ENCODE assay signal across 17 cellular contexts in the genomic region with DNA sequence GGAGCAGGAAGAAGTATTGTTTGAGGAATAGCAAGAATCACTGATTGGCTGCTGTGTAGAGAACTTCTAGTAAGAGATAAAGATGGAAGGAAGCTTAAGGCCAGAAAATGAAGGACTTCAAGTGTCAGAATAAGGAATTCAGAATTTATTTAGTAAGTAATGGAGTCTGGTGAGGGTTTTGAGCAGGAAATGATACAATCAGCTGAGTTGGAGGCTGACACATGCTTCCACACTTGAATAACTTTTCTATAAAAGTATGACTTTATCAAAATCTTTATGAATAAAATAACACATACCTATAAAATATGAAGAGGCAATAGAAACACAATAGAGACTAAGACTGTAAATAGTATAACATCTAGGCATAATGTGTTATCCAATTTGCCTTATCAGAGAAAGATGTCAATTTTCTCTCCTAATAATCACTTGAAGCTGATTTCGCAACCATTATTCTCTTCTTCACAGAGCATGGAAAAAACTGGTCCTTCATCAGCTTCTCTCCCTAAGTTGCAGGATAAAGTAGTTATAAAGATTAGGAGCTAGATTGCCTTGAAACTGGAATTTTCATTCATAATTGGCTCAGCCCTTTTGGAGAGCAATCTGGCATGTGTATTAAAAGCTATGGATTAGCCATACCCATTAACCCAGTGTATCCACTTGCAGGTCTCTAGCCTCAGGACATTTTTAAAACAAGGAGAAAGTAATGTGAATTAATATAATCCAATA.
DNase-seq lines count a peak whose midpoint lies in the region; ATAC-seq, FAIRE-seq and TF ChIP-seq lines count a peak whose summit lies in the region.
"Had no signal": no experiment of that assay in that cellular context is flagged by ENCODE, and none has a peak within 500 bp of the region (broad histone marks: within the 10 kb centered on the region; RNA-seq: fewer than 3 reads in every experiment).

No MANE protein-coding gene starts in this region.

- H3K4me1 Mint-ChIP-seq in activated B cell treated with CpG ODN at 0.5 μM for 24 hours, result peaks cover 35% of the 10 kb centered on the region
- H3K4me1 Mint-ChIP-seq in activated CD8-positive, alpha-beta memory T cell treated with anti-CD3 and anti-CD28 coated beads, Interleukin-2, amount 10 ng/mL, durations not matched to agents 7 days and 5 days, result no peaks in the 10 kb centered on the region

- no peaks in the 10 kb centered on the region for H3K9me3 Mint-ChIP-seq in activated B cell treated with CpG ODN at 0.5 μM for 24 hours
- no peaks in the 10 kb centered on the region for H3K9me3 Mint-ChIP-seq in activated CD8-positive, alpha-beta memory T cell treated with anti-CD3 and anti-CD28 coated beads, Interleukin-2, amount 10 ng/mL, durations not matched to agents 7 days and 5 days (ENCODE audit: low read depth)

- no peaks in the 10 kb centered on the region for H3K36me3 Mint-ChIP-seq in activated B cell treated with CpG ODN at 0.5 μM for 24 hours (ENCODE audit: low read depth)
- H3K36me3 Mint-ChIP-seq in activated CD8-positive, alpha-beta memory T cell treated with anti-CD3 and anti-CD28 coated beads, Interleukin-2, amount 10 ng/mL, durations not matched to agents 7 days and 5 days, result no peaks in the 10 kb centered on the region

- intact Hi-C loops in activated B cell treated with CpG ODN at 0.5 μM for 24 hours (cut with micrococcal nuclease), result no loop called here

- H3K4me3 ChIP-seq in BE2C (ENCODE audit: low read depth, low read length), result no peak overlapping the region
- H3K4me3 ChIP-seq in HEK293 (ENCODE audit: low read depth, low read length), result no peak overlapping the region
- no peak overlapping the region for H3K4me3 ChIP-seq in WERI-Rb-1 (ENCODE audit: low read depth, low read length)
- H3K4me3 ChIP-seq: MG63, SJCRH30 had no signal

- no peaks in the 10 kb centered on the region for H3K36me3 ChIP-seq in BE2C
- no peaks in the 10 kb centered on the region for H3K36me3 ChIP-seq in HEK293 (ENCODE audit: control insufficient read depth in 2 of 2, insufficient read depth in 1 of 2, low read length in 2 of 2)
- H3K36me3 ChIP-seq in WERI-Rb-1, result no peaks in the 10 kb centered on the region
- H3K36me3 ChIP-seq: MG63, SJCRH30 had no signal

- H3K27me3 ChIP-seq in BE2C, result no peaks in the 10 kb centered on the region
- H3K27me3 ChIP-seq in WERI-Rb-1 (ENCODE audit: insufficient read depth, low read depth, severe bottlenecking), result no peaks in the 10 kb centered on the region
- H3K27me3 ChIP-seq: MG63, SJCRH30 had no signal

- H3K27ac ChIP-seq in HEK293 (ENCODE audit: extremely low read depth, low read depth, low read length), result no peak overlapping the region
- H3K27ac ChIP-seq in WERI-Rb-1, result no peak overlapping the region
- H3K27ac ChIP-seq: HL-60, SJCRH30 had no signal

- POLR2A ChIA-PET in HEK293 (lab: Yijun Ruan, JAX) (no interaction called here), activated B cell treated with CpG ODN at 0.5 μM for 24 hours (lab: Charles Lee) (interaction anchor here (1.0 to 1.2 kb wide), 3 partner anchors 18 to 43 kb away, joined by 3 to 4 read pairs (median 3); no protein-coding TSS in a partner anchor)

- DNase-seq in BE2C, result peak; percentile 13
- no peak for DNase-seq in activated B cell treated with CpG ODN at 0.5 μM for 24 hours
- DNase-seq in WERI-Rb-1, result no peak
- no peak for DNase-seq in activated CD8-positive, alpha-beta memory T cell treated with anti-CD3 and anti-CD28 coated beads, Interleukin-2, amount 10 ng/mL, durations not matched to agents 7 days and 5 days
- DNase-seq in activated CD4-positive, alpha-beta T cell treated with anti-CD3 and anti-CD28 coated beads for 1 hour, result no peak
- DNase-seq: MG63, NCI-H1105 treated with DMSO at 0.1 percent for 48 hours, NCI-H187 treated with DMSO at 0.1 percent for 48 hours, NCI-H446 treated with DMSO at 0.1 percent for 48 hours, NCI-H774, SJCRH30 had no signal

- H3K9me3 ChIP-seq in BE2C (no peaks in the 10 kb centered on the region), HEK293 (ENCODE audit: control insufficient read depth, insufficient read depth, low read depth, low read length) (no peaks in the 10 kb centered on the region), WERI-Rb-1 (ENCODE audit: severe bottlenecking) (no peaks in the 10 kb centered on the region)
- H3K9me3 ChIP-seq: MG63, SJCRH30 had no signal

- no peak overlapping the region for H3K4me3 Mint-ChIP-seq in activated B cell treated with CpG ODN at 0.5 μM for 24 hours
- no peak overlapping the region for H3K4me3 Mint-ChIP-seq in activated CD8-positive, alpha-beta memory T cell treated with anti-CD3 and anti-CD28 coated beads, Interleukin-2, amount 10 ng/mL, durations not matched to agents 7 days and 5 days

- H3K27ac Mint-ChIP-seq in activated B cell treated with CpG ODN at 0.5 μM for 24 hours, result peak overlapping the region; percentile 47
- H3K27ac Mint-ChIP-seq in activated CD8-positive, alpha-beta memory T cell treated with anti-CD3 and anti-CD28 coated beads, Interleukin-2, amount 10 ng/mL, durations not matched to agents 7 days and 5 days, result no peak overlapping the region

- ATAC-seq in activated B cell treated with CpG ODN at 0.5 μM for 24 hours (ENCODE audit: low read depth) (no peak), HG03565 (IDR thresholded peaks at IDR 0.05; ENCODE audit: unreplicated experiment) (no peak)
- ATAC-seq in activated CD8-positive, alpha-beta memory T cell treated with anti-CD3 and anti-CD28 coated beads, Interleukin-2, amount 10 ng/mL, durations not matched to agents 7 days and 5 days, result no peak
- ATAC-seq: HCT116 had no signal

- TF ChIP-seq CTCF in BE2C (IDR thresholded peaks at IDR 0.05; ENCODE audit: low read depth, low read length) (no peak), HEK293 (tag by site-specific recombination; IDR thresholded peaks at IDR 0.05) (no peak), activated B cell treated with CpG ODN at 0.5 μM for 24 hours (IDR thresholded peaks at IDR 0.05) (no peak), WERI-Rb-1 (IDR thresholded peaks at IDR 0.05; ENCODE audit: low read depth, low read length) (no peak)

- FAIRE-seq in islet of Langerhans (lab: Jason Lieb, UNC), result peak; percentile 38
- FAIRE-seq: GM12891 had no signal

- no peaks in the 10 kb centered on the region for H3K27me3 Mint-ChIP-seq in activated B cell treated with CpG ODN at 0.5 μM for 24 hours
- no peaks in the 10 kb centered on the region for H3K27me3 Mint-ChIP-seq in activated CD8-positive, alpha-beta memory T cell treated with anti-CD3 and anti-CD28 coated beads, Interleukin-2, amount 10 ng/mL, durations not matched to agents 7 days and 5 days

- CTCF ChIA-PET in HEK293 (lab: Yijun Ruan, JAX), result interaction anchor here (0.6 kb wide), 2 partner anchors 394 to 632 kb away, joined by 3 read pairs; no protein-coding TSS in a partner anchor
- CTCF ChIA-PET in activated B cell treated with CpG ODN at 0.5 μM for 24 hours (lab: Charles Lee), result no interaction called here
- CTCF ChIA-PET in activated CD8-positive, alpha-beta memory T cell treated with anti-CD3 and anti-CD28 coated beads, Interleukin-2, amount 10 ng/mL, durations not matched to agents 7 days and 5 days (lab: Charles Lee), result no interaction called here

- H3K4me1 ChIP-seq in BE2C, result peaks cover 17% of the 10 kb centered on the region
- H3K4me1 ChIP-seq in HEK293 (ENCODE audit: control insufficient read depth, insufficient read depth, low read length), result peaks cover 10% of the 10 kb centered on the region

TF ChIP-seq in HEK293, 187 proteins besides CTCF, POLR2A, EP300 and RAD21:
- TF ChIP-seq ZNF324 (tag by site-specific recombination; IDR thresholded peaks at IDR 0.05), result 0 out of 2 replicates have a peak, but pooled peaks have one; percentile 13
- no peak for TF ChIP-seq ZNF423 (tag by site-specific recombination; IDR thresholded peaks at IDR 0.05)
- TF ChIP-seq IKZF3 (tag by site-specific recombination; IDR thresholded peaks at IDR 0.05), result 0 out of 2 replicates have a peak, but pooled peaks have one; percentile 6
TF ChIP-seq in HEK293: peak in this region for 2.
